Comparison of ENCODE assay signal across 16 cellular contexts in genomic region chr3:60553144-60553543, GRCh38.
"Had no signal": no experiment of that assay in that cellular context is flagged by ENCODE, and none has a peak within 500 bp of the region (broad histone marks: within the 10 kb centered on the region; RNA-seq: fewer than 3 reads in every experiment).

No MANE protein-coding gene starts in this region.

- H3K9me3 ChIP-seq: left lung, mucosa of descending colon, ovary, right lobe of liver, spleen, stomach, testis, upper lobe of right lung had no signal

- H3K4me2 ChIP-seq: hepatocyte had no signal

- H3K27me3 Mint-ChIP-seq: naive thymus-derived CD4-positive, alpha-beta T cell had no signal

- H3K27ac ChIP-seq: cardiac muscle cell, hepatocyte, left lung, ovary, right lobe of liver, spleen, stomach, testis, upper lobe of right lung had no signal

- H3K27ac Mint-ChIP-seq: endodermal cell had no signal

- H3K79me2 ChIP-seq: hepatocyte had no signal

- H3K27me3 ChIP-seq: cardiac muscle cell, dorsolateral prefrontal cortex, hepatocyte, left lung, ovary, right lobe of liver, spleen, stomach, testis, upper lobe of right lung had no signal

- H3K4me1 ChIP-seq: left lung, right lobe of liver, spleen, stomach, testis, upper lobe of right lung had no signal

- H3K4me3 ChIP-seq: cardiac muscle cell, dorsolateral prefrontal cortex, hepatocyte, left lung, mucosa of descending colon, ovary, right lobe of liver, spleen, stomach, testis, upper lobe of right lung had no signal

- ATAC-seq: left lung; mucosa of descending colon; naive thymus-derived CD4-positive, alpha-beta T cell; right lobe of liver; upper lobe of right lung had no signal

- DNase-seq: activated effector memory CD4-positive, alpha-beta T cell treated with Interleukin-2 at 50 U/mL for 16 hours; activated naive CD4-positive, alpha-beta T cell treated with anti-CD3 and anti-CD28 coated beads, Interleukin-2, amount 50 U/mL, for 16 hours; dorsolateral prefrontal cortex; endodermal cell; left lung; mucosa of descending colon; naive thymus-derived CD4-positive, alpha-beta T cell; ovary; right lobe of liver; spleen; stomach; testis; upper lobe of right lung had no signal

- H2AFZ ChIP-seq: hepatocyte had no signal

- H3K36me3 ChIP-seq: cardiac muscle cell, left lung, ovary, right lobe of liver, spleen, stomach, upper lobe of right lung had no signal

- H3K4me3 Mint-ChIP-seq: endodermal cell; naive thymus-derived CD4-positive, alpha-beta T cell; T-helper 2 cell treated with Interferon-gamma antibody and Interleukin-4, amounts not matched to agents 5 μg/mL and 100 μg/mL, for 36 hours had no signal
